8 cellular contexts compared by ENCODE assay signal in the genomic region with DNA sequence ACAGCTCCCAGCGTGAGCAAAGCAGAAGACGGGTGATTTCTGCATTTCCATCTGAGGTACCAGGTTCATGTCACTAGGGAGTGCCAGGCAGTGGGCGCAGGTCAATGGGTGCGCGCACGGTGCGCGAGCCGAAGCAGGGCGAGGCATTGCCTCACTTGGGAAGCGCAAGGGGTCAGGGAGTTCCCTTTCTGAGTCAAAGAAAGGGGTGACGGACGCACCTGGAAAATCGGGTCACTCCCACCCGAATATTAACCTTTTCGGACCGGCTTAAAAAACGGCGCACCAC. TPM values are rescaled to one million over a fixed set of nuclear protein-coding genes. Genes with fewer than 3 reads are reported as not detected.
DNase-seq lines count a peak whose midpoint lies in the region; ATAC-seq, FAIRE-seq and TF ChIP-seq lines count a peak whose summit lies in the region.
"Not testable (repeated sequence)": the region's sequence is repeated elsewhere in the genome, so short reads cannot be mapped to it uniquely, and the experiment has no call there.

No MANE protein-coding gene starts in this region.

- not testable (repeated sequence) for FAIRE-seq in K562 (lab: Jason Lieb, UNC)

- peak overlapping the region; percentile 50 for H4K91ac ChIP-seq in mesenchymal stem cell (ENCODE audit: low read length)

- not testable (repeated sequence) for ATAC-seq in Panc1; activated CD8-positive, alpha-beta T cell treated with anti-CD3 and anti-CD28 coated beads for 36 hours; K562

- not testable (repeated sequence) for TF ChIP-seq RAD21 in K562 (CRISPR knock-in tag; conservative IDR thresholded peaks at IDR 0.05 in 1 of 2, IDR thresholded peaks at IDR 0.05 in 1 of 2)

- H3K9me3 ChIP-seq in Panc1 (ENCODE audit: control insufficient read depth, insufficient read depth, low read depth, low read length); K562 (replicated peaks; ENCODE audit: control insufficient read depth, insufficient read depth, low read depth, low read length); cardiac muscle cell (ENCODE audit: low read depth); mesenchymal stem cell (ENCODE audit: control insufficient read depth, low read length); stomach: not testable (repeated sequence)

- not testable (repeated sequence) for H2BK12ac ChIP-seq in mesenchymal stem cell (ENCODE audit: low read length in 2 of 2)

- not testable (repeated sequence) for H2BK15ac ChIP-seq in mesenchymal stem cell (ENCODE audit: low read depth, poor library complexity, severe bottlenecking)

- H2AK5ac ChIP-seq in mesenchymal stem cell (ENCODE audit: low read length, severe bottlenecking) = not testable (repeated sequence)

- not testable (repeated sequence) for H3K4me3 ChIP-seq in Panc1 (ENCODE audit: low read depth in 2 of 2, low read length in 2 of 2); K562; mesenchymal stem cell (ENCODE audit: insufficient read depth in 1 of 2, low read depth in 1 of 2, low read length in 2 of 2)
- H3K4me3 ChIP-seq in cardiac muscle cell (peak overlapping the region; percentile 18), stomach (peak overlapping the region; percentile 18 to 38 (median 30))

- not testable (repeated sequence) for H3K27me3 ChIP-seq in Panc1 (ENCODE audit: control insufficient read depth, insufficient read depth, low read length); K562 (ENCODE audit: control insufficient read depth in 2 of 2, insufficient read depth in 2 of 2, low read length in 2 of 2); cardiac muscle cell; mesenchymal stem cell (ENCODE audit: control insufficient read depth in 1 of 2, insufficient read depth in 1 of 2, low read length in 2 of 2); stomach

- WGBS in K562 (ENCODE audit: insufficient coverage, low coverage, missing lambda C conversion rate) = 49% methylated on average over 10 of the region's 19 CpGs
- 70% methylated on average over 11 of the region's 19 CpGs for WGBS in mesenchymal stem cell
- 25 to 53% (median 42%) methylated on average over 18 to 19 of the region's 19 CpGs for WGBS in stomach, 5 donors

- H3K27me3 Mint-ChIP-seq in activated CD8-positive, alpha-beta T cell treated with anti-CD3 and anti-CD28 coated beads for 36 hours; nephron progenitor cell (ENCODE audit: low read depth, poor library complexity): not testable (repeated sequence)

- not testable (repeated sequence) for H3K4me1 Mint-ChIP-seq in activated CD8-positive, alpha-beta T cell treated with anti-CD3 and anti-CD28 coated beads for 36 hours (ENCODE audit: low read depth)
- peaks cover 22% of the 10 kb centered on the region for H3K4me1 Mint-ChIP-seq in nephron progenitor cell

- H3K4me3 Mint-ChIP-seq in activated CD8-positive, alpha-beta T cell treated with anti-CD3 and anti-CD28 coated beads for 36 hours = peak overlapping the region; percentile 24
- H3K4me3 Mint-ChIP-seq in nephron progenitor cell = peak overlapping the region; percentile 76

- peak overlapping the region; percentile 77 for H4K8ac ChIP-seq in mesenchymal stem cell (ENCODE audit: low read length)

- H3K9ac ChIP-seq in K562 (ENCODE audit: insufficient read depth in 1 of 2, low read depth in 2 of 2, low read length in 2 of 2) = 0 out of 4 replicates have a peak overlapping the region, but pooled peaks of 1 of the 2 experiments have one; percentile 48
- H3K9ac ChIP-seq in mesenchymal stem cell (ENCODE audit: low read length) = not testable (repeated sequence)

- TF ChIP-seq EP300 in K562 (IDR thresholded peaks at IDR 0.05; ENCODE audit: low read length); stomach (IDR thresholded peaks at IDR 0.05): not testable (repeated sequence)

- H3K36me3 Mint-ChIP-seq in activated CD8-positive, alpha-beta T cell treated with anti-CD3 and anti-CD28 coated beads for 36 hours (ENCODE audit: low read depth) = peaks cover 36% of the 10 kb centered on the region
- peaks cover 64% of the 10 kb centered on the region for H3K36me3 Mint-ChIP-seq in nephron progenitor cell (ENCODE audit: low read depth)

- CTCF ChIA-PET in Panc1 (lab: Charles Lee); K562 (lab: Yijun Ruan, JAX; ENCODE audit: low intra/inter-chr PET ratio): not testable (repeated sequence)
- CTCF ChIA-PET in activated CD8-positive, alpha-beta T cell treated with anti-CD3 and anti-CD28 coated beads for 36 hours (lab: Charles Lee) = interaction anchor here (1.7 kb wide), 1 partner anchor 78 kb away, joined by 4 read pairs; no protein-coding TSS in a partner anchor

- H3K9me1 ChIP-seq in K562 (ENCODE audit: control insufficient read depth, insufficient read depth, low read length) = not testable (repeated sequence)

- peak overlapping the region; percentile 50 for H3K4me2 ChIP-seq in K562 (ENCODE audit: insufficient read depth, low read length)
- not testable (repeated sequence) for H3K4me2 ChIP-seq in mesenchymal stem cell (ENCODE audit: low read length, poor library complexity, severe bottlenecking)

- in situ Hi-C loops in Panc1 (cut with HindIII; ENCODE audit: low pct_unique_long_range_greater_than_20kb, low sequenced_read_pairs); K562 (cut with MboI): not testable (repeated sequence)

- H3K18ac ChIP-seq in mesenchymal stem cell (ENCODE audit: low read depth in 1 of 2, low read length in 2 of 2) = peak overlapping the region in 1 of 2 experiments; percentile 21

- not testable (repeated sequence) for H3K79me2 ChIP-seq in K562 (ENCODE audit: control insufficient read depth, insufficient read depth, low read length)

- not testable (repeated sequence) for H3K36me3 ChIP-seq in Panc1 (ENCODE audit: control insufficient read depth, insufficient read depth, low read length); cardiac muscle cell; mesenchymal stem cell (ENCODE audit: control insufficient read depth in 1 of 2, insufficient read depth in 2 of 2, low read depth in 1 of 2, low read length in 2 of 2)
- H3K36me3 ChIP-seq in K562 (ENCODE audit: control insufficient read depth, insufficient read depth, low read length) = peaks cover 11% of the 10 kb centered on the region; the same call in 1 of the 3 replicates
- peaks cover 0 to 13% (median 2%) of the 10 kb centered on the region in 4 donors for H3K36me3 ChIP-seq in stomach

- intact Hi-C loops in Panc1 (cut with micrococcal nuclease; ENCODE audit: unreplicated experiment); activated CD8-positive, alpha-beta T cell treated with anti-CD3 and anti-CD28 coated beads for 36 hours (cut with micrococcal nuclease); K562 (cut with micrococcal nuclease); stomach (cut with DNase I; ENCODE audit: low total_unique reads): not testable (repeated sequence)

- not testable (repeated sequence) for H3K14ac ChIP-seq in mesenchymal stem cell (ENCODE audit: low read length in 2 of 2)

- POLR2A ChIA-PET in Panc1 (lab: Charles Lee); activated CD8-positive, alpha-beta T cell treated with anti-CD3 and anti-CD28 coated beads for 36 hours (lab: Charles Lee): not testable (repeated sequence)
- POLR2A ChIA-PET in K562 (lab: Yijun Ruan, JAX) = interaction anchor here (0.7 kb wide), 1 partner anchor 8 kb away, joined by 4 read pairs; no protein-coding TSS in a partner anchor

- not testable (repeated sequence) for H3K9me3 Mint-ChIP-seq in activated CD8-positive, alpha-beta T cell treated with anti-CD3 and anti-CD28 coated beads for 36 hours
- H3K9me3 Mint-ChIP-seq in nephron progenitor cell = peaks cover 25% of the 10 kb centered on the region

- not testable (repeated sequence) for TF ChIP-seq CTCF in Panc1 (IDR thresholded peaks at IDR 0.05); activated CD8-positive, alpha-beta T cell treated with anti-CD3 and anti-CD28 coated beads for 36 hours (IDR thresholded peaks at IDR 0.05); K562 (IDR thresholded peaks at IDR 0.05 in 2 of 3, conservative IDR thresholded peaks at IDR 0.05 in 1 of 3; ENCODE audit: insufficient read depth in 2 of 3, low read depth in 1 of 3, low read length in 3 of 3); cardiac muscle cell (IDR thresholded peaks at IDR 0.05; ENCODE audit: low read depth, low read length); nephron progenitor cell (IDR thresholded peaks at IDR 0.05); stomach (IDR thresholded peaks at IDR 0.05)

- H2BK120ac ChIP-seq in mesenchymal stem cell (ENCODE audit: low read depth, low read length) = not testable (repeated sequence)

- H3K27ac ChIP-seq in Panc1 (ENCODE audit: low read length) (peak overlapping the region; percentile 84; the same call in 1 of the 2 replicates), K562 (ENCODE audit: extremely low read depth, low read depth, low read length) (0 out of 3 replicates have a peak overlapping the region, but pooled peaks have one; percentile 52), stomach (peak overlapping the region; percentile 1 to 39 (median 10))
- not testable (repeated sequence) for H3K27ac ChIP-seq in cardiac muscle cell; mesenchymal stem cell (ENCODE audit: low read length, poor library complexity, severe bottlenecking)

- not testable (repeated sequence) for TF ChIP-seq POLR2A in K562 (conservative IDR thresholded peaks at IDR 0.05); stomach (IDR thresholded peaks at IDR 0.05)

- H3K23ac ChIP-seq in mesenchymal stem cell (ENCODE audit: low read length in 2 of 2) = not testable (repeated sequence)

- peak overlapping the region; percentile 60 for H3K27ac Mint-ChIP-seq in activated CD8-positive, alpha-beta T cell treated with anti-CD3 and anti-CD28 coated beads for 36 hours
- peak overlapping the region; percentile 58 for H3K27ac Mint-ChIP-seq in nephron progenitor cell

- H3K79me1 ChIP-seq in mesenchymal stem cell (replicated peaks; ENCODE audit: low read length, poor library complexity, severe bottlenecking) = not testable (repeated sequence)

- H3K4me1 ChIP-seq in Panc1 (ENCODE audit: control insufficient read depth, insufficient read depth, low read length) (peaks cover 12% of the 10 kb centered on the region), K562 (replicated peaks in 1 of 2; ENCODE audit: control insufficient read depth in 2 of 2, insufficient read depth in 2 of 2, low read length in 2 of 2) (peaks cover 12 to 30% of the 10 kb centered on the region in 2 experiments; a peak in 4 of 5 replicates), stomach (peaks cover 0 to 10% (median 0%) of the 10 kb centered on the region in 4 donors)
- not testable (repeated sequence) for H3K4me1 ChIP-seq in cardiac muscle cell (ENCODE audit: low read depth); mesenchymal stem cell (ENCODE audit: control insufficient read depth, insufficient read depth, low read depth, low read length)

- not testable (repeated sequence) for H4K20me1 ChIP-seq in K562 (replicated peaks; ENCODE audit: control insufficient read depth, insufficient read depth, low read length)

- not testable (repeated sequence) for H3K4ac ChIP-seq in mesenchymal stem cell (ENCODE audit: low read depth in 1 of 2, low read length in 2 of 2)

- peak; percentile 14 for DNase-seq in ELF-1 (ENCODE audit: low read depth, low spot score)
- DNase-seq in Panc1 (ENCODE audit: low read depth, low spot score); activated CD8-positive, alpha-beta T cell treated with anti-CD3 and anti-CD28 coated beads for 36 hours; K562 (ENCODE audit: extremely low read depth in 1 of 4, low spot score in 3 of 4); cardiac muscle cell (ENCODE audit: low read depth in 1 of 2, low spot score in 1 of 2); mesenchymal stem cell; nephron progenitor cell; stomach: not testable (repeated sequence)

- BruUV-seq in Panc1 (replicated peaks; lab: Mats Ljungman, UMichigan); K562 (replicated peaks; lab: Mats Ljungman, UMichigan): not testable (repeated sequence)

- H2BK5ac ChIP-seq in mesenchymal stem cell (ENCODE audit: low read depth, low read length, poor library complexity, severe bottlenecking) = not testable (repeated sequence)

- peak overlapping the region; percentile 68 for H2AFZ ChIP-seq in K562 (ENCODE audit: low read depth, low read length)
- H2AFZ ChIP-seq in mesenchymal stem cell (ENCODE audit: low read depth, low read length) = not testable (repeated sequence)

RNA-seq across cellular contexts. Expression of a gene that starts 30.8 kb away (rescaled TPM):
- total RNA-seq in Panc1 (2021; ENCODE audit: unreplicated experiment) = 36.7 TPM
- polyA plus RNA-seq in Panc1 (2012; ENCODE audit: insufficient read length) = 27.0 TPM
- 10 to 100 TPM; 46.9 to 51.2 TPM for total RNA-seq in activated CD8-positive, alpha-beta T cell treated with anti-CD3 and anti-CD28 coated beads for 36 hours
- 26.8 and 64.4 TPM in 2 replicates for total RNA-seq in K562 (2011; cell fraction: chromatin; rRNA removed; ENCODE audit: low replicate concordance)
- total RNA-seq in K562 (2011; cell fraction: nucleolus; rRNA removed) = 9.5 and 10.9 TPM in 2 replicates
- 33.8 and 54.4 TPM in 2 replicates for total RNA-seq in K562 (2011; cell fraction: nucleoplasm; rRNA removed)
- total RNA-seq in K562 (2014; rRNA removed) = 48.0 and 55.9 TPM in 2 replicates
- total RNA-seq in K562 (2014; rRNA removed; fragmentation: Illumina TruSeq; extraction: Trizol) = 81.3 and 93.6 TPM in 2 replicates
- total RNA-seq in K562 (2015; rRNA removed; fragmentation: Illumina TruSeq; extraction: Trizol) = 70.0 and 76.7 TPM in 2 replicates
- 34.1 and 37.0 TPM in 2 replicates for total RNA-seq in K562 (2021)
- polyA plus RNA-seq in K562 (2011; rRNA removed) = 26.9 and 39.3 TPM in 2 replicates
- 5.2 and 20.5 TPM in 2 replicates for polyA plus RNA-seq in K562 (2011; cell fraction: cytosol; rRNA removed)
- 13.5 and 23.0 TPM in 2 replicates for polyA plus RNA-seq in K562 (2011; cell fraction: nucleus; rRNA removed)
- 27.6 and 49.8 TPM in 2 replicates for polyA plus RNA-seq in K562 (2012)
- 66.1 and 85.1 TPM in 2 replicates for polyA plus RNA-seq in K562 (2014; fragmentation: Illumina TruSeq; extraction: Trizol)
- polyA plus RNA-seq in K562 (2014; fragmentation: Nextera tagmentation; extraction: Ambion mirVana) = 100 to 1,000 TPM; 148 to 153 TPM
- polyA plus RNA-seq in K562 (2014; rRNA removed) = 65.0 and 71.4 TPM in 2 replicates
- 27.7 and 32.2 TPM in 2 replicates for polyA minus RNA-seq in K562 (2011; rRNA and poly(A)+ RNA removed)
- 9.1 and 11.1 TPM in 2 replicates for polyA minus RNA-seq in K562 (2011; cell fraction: cytosol; rRNA and poly(A)+ RNA removed)
- 17.2 and 31.8 TPM in 2 replicates for polyA minus RNA-seq in K562 (2011; cell fraction: nucleus; rRNA and poly(A)+ RNA removed)
- 9.3 and 13.8 TPM in 2 replicates for total RNA-seq in cardiac muscle cell
- polyA plus RNA-seq in cardiac muscle cell = 13.3 and 26.2 TPM in 2 replicates
- 57.1 TPM for polyA plus RNA-seq in mesenchymal stem cell (2013, experiment 1 of 2)
- 62.8 TPM for polyA plus RNA-seq in mesenchymal stem cell (2013, experiment 2 of 2)
- total RNA-seq in stomach = 10 to 100 TPM in 1 of 5 donors, 1 to 10 TPM in 3, not detected in 1; 6.1 to 26.3 (median 9.5) TPM
- polyA plus RNA-seq in stomach = 10 to 100 TPM; 26.8 to 31.9 (median 30.7) TPM
